Comparison of ENCODE assay signal across 11 cellular contexts in the genomic region with DNA sequence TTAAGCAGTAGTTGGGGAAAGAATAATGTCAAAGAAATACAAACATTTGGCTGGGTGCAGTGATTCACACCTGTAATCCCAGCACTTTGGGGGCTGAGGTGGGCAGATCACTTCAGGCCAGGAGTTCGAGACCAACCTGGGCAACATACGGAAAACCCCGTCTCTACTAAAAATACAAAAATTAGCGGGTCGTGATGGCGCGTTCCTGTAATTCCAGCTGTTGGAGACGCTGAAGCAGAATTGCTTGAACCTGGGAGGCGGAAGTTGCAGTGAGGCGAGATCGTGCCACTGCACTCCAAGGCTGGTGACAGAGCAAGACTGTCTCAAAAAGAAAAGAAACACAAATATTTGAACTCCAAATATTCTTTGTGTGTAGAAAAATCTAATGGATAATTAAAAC. TPM values are rescaled to one million over a fixed set of nuclear protein-coding genes. Genes with fewer than 3 reads are reported as not detected.
A peak's percentile ranks its signal among the peaks of the same experiment; 100 is the strongest.
DNase-seq lines count a peak whose midpoint lies in the region; ATAC-seq, FAIRE-seq and TF ChIP-seq lines count a peak whose summit lies in the region.
"Had no signal": no experiment of that assay in that cellular context is flagged by ENCODE, and none has a peak within 500 bp of the region (broad histone marks: within the 10 kb centered on the region; RNA-seq: fewer than 3 reads in every experiment).

No MANE protein-coding gene starts in this region.

- H3K36me3 Mint-ChIP-seq in CD8-positive, alpha-beta memory T cell, result peaks cover 0 to 39% (median 4%) of the 10 kb centered on the region in 3 donors
- H3K36me3 Mint-ChIP-seq in IgD-negative memory B cell (peaks cover 6% of the 10 kb centered on the region), nephron progenitor cell (ENCODE audit: low read depth) (peaks cover 55% of the 10 kb centered on the region)

- POLR2A ChIA-PET in CD8-positive, alpha-beta memory T cell (lab: Charles Lee), result interaction anchor here (1.0 kb wide), 1 partner anchor 25 kb away, joined by 3 read pairs; no protein-coding TSS in a partner anchor
- POLR2A ChIA-PET in GM12878 (lab: Charles Lee), result interaction anchor here (0.6 to 7.6 kb wide), 6 partner anchors 11 to 236 kb away, joined by 3 to 61 read pairs (median 5); a partner anchor contains a TSS

- no peak for TF ChIP-seq CTCF in GM12878 (IDR thresholded peaks at IDR 0.05 in 2 of 3, conservative IDR thresholded peaks at IDR 0.05 in 1 of 3; ENCODE audit: control insufficient read depth in 2 of 3, extremely low read depth in 1 of 3, insufficient read depth in 1 of 3, low read depth in 3 of 3, low read length in 3 of 3)
- TF ChIP-seq CTCF in nephron progenitor cell (IDR thresholded peaks at IDR 0.05), result no peak

- in situ Hi-C loops in GM12878 (cut with MboI), result no loop called here

- H3K27me3 Mint-ChIP-seq in CD8-positive, alpha-beta memory T cell, result peaks cover 0 to 4% of the 10 kb centered on the region in 2 donors
- H3K27me3 Mint-ChIP-seq in IgD-negative memory B cell (no peaks in the 10 kb centered on the region), nephron progenitor cell (ENCODE audit: low read depth, poor library complexity) (peaks cover 2% of the 10 kb centered on the region)

- peak overlapping the region; percentile 76 for H3K4me2 ChIP-seq in GM12878 (ENCODE audit: control insufficient read depth, insufficient read depth)

- H3K9me3 Mint-ChIP-seq in CD8-positive, alpha-beta memory T cell, result no peaks in the 10 kb centered on the region
- H3K9me3 Mint-ChIP-seq in IgD-negative memory B cell, result no peaks in the 10 kb centered on the region
- H3K9me3 Mint-ChIP-seq in nephron progenitor cell, result no peaks in the 10 kb centered on the region

- RAD21 ChIA-PET in GM12878 (lab: Charles Lee; ENCODE audit: unreplicated experiment), result interaction anchor here (0.8 to 4.2 kb wide), 5 partner anchors 8 to 91 kb away, joined by 3 to 15 read pairs (median 3); a partner anchor contains a TSS

- FAIRE-seq in GM12878 (lab: Jason Lieb, UNC) (no peak), RCC 7860 (lab: Jason Lieb, UNC) (no peak)

- no peak for TF ChIP-seq EP300 in GM12878 (IDR thresholded peaks at IDR 0.05; ENCODE audit: borderline replicate concordance in 1 of 2, control insufficient read depth in 1 of 2, low read depth in 2 of 2, low read length in 2 of 2)

- DNase-seq in CD8-positive, alpha-beta memory T cell, result no peak
- DNase-seq in GM12878 (ENCODE audit: low read depth, low spot score) (no peak), nephron progenitor cell (no peak), RCC 7860 (ENCODE audit: low spot score) (no peak), NAMALWA (ENCODE audit: low spot score) (no peak)
- DNase-seq: Caco-2, Peyer's patch had no signal

- CTCF ChIA-PET in CD8-positive, alpha-beta memory T cell (lab: Charles Lee), result no interaction called here
- CTCF ChIA-PET in GM12878 (lab: Yijun Ruan, JAX), result interaction anchor here (0.9 to 3.4 kb wide), 5 partner anchors 7 to 93 kb away, joined by 4 to 31 read pairs (median 8); no protein-coding TSS in a partner anchor

- ATAC-seq in GM12878 (no peak), GM18511 (IDR thresholded peaks at IDR 0.05; ENCODE audit: unreplicated experiment) (no peak), GM21381 (IDR thresholded peaks at IDR 0.05; ENCODE audit: unreplicated experiment) (no peak)
- ATAC-seq: sciatic nerve had no signal

- WGBS in GM12878 (ENCODE audit: insufficient coverage, insufficient replicate concordance, low lambda C conversion rate, missing lambda C conversion rate), result 0% methylated on average over 11 of the region's 11 CpGs

- H3K36me3 ChIP-seq in CD8-positive, alpha-beta memory T cell (ENCODE audit: insufficient read depth, low read length), result no peaks in the 10 kb centered on the region
- H3K36me3 ChIP-seq in GM12878 (ENCODE audit: control insufficient read depth in 2 of 2, insufficient read depth in 2 of 2, low read length in 1 of 2), result no peaks in the 10 kb centered on the region
- H3K36me3 ChIP-seq: Peyer's patch had no signal

- intact Hi-C loops in GM12878 (cut with micrococcal nuclease; ENCODE audit: unreplicated experiment), result no loop called here

- H3K4me1 Mint-ChIP-seq in CD8-positive, alpha-beta memory T cell, result peaks cover 80 to 88% (median 88%) of the 10 kb centered on the region in 3 donors
- H3K4me1 Mint-ChIP-seq in IgD-negative memory B cell (peaks cover 56 to 73% (median 71%) of the 10 kb centered on the region in 3 donors), nephron progenitor cell (peaks cover 67% of the 10 kb centered on the region)

- no peak overlapping the region for H2AFZ ChIP-seq in GM12878 (ENCODE audit: control insufficient read depth, low read depth, low read length)

- H3K9me3 ChIP-seq in CD8-positive, alpha-beta memory T cell (ENCODE audit: low read length), result no peaks in the 10 kb centered on the region
- H3K9me3 ChIP-seq in GM12878 (replicated peaks; ENCODE audit: control insufficient read depth, insufficient read depth, low read length), result no peaks in the 10 kb centered on the region
- H3K9me3 ChIP-seq: Caco-2, Peyer's patch had no signal

- no peak overlapping the region for H3K9ac ChIP-seq in GM12878 (ENCODE audit: control insufficient read depth, insufficient read depth, low read length)

- no peaks in the 10 kb centered on the region for H3K27me3 ChIP-seq in CD8-positive, alpha-beta memory T cell (ENCODE audit: insufficient read depth, low read length, poor library complexity, severe bottlenecking)
- no peaks in the 10 kb centered on the region for H3K27me3 ChIP-seq in GM12878 (replicated peaks in 1 of 2; ENCODE audit: control insufficient read depth in 2 of 2, insufficient read depth in 2 of 2, low read length in 1 of 2)
- H3K27me3 ChIP-seq: Peyer's patch had no signal

- BruUV-seq in GM12878 (replicated peaks; lab: Mats Ljungman, UMichigan), result no TSS peak

- H3K4me1 ChIP-seq in CD8-positive, alpha-beta memory T cell (ENCODE audit: insufficient read depth, low read length), result peaks cover 75% of the 10 kb centered on the region
- peaks cover 18% of the 10 kb centered on the region for H3K4me1 ChIP-seq in GM12878 (ENCODE audit: control insufficient read depth, insufficient read depth, low read length)

- TF ChIP-seq POLR2A in GM12878 (IDR thresholded peaks at IDR 0.05; ENCODE audit: low read depth, low read length), result no peak

- H4K20me1 ChIP-seq in GM12878 (ENCODE audit: control insufficient read depth, insufficient read depth), result peaks cover 20% of the 10 kb centered on the region

- SMC1A ChIA-PET in GM12878 (lab: Charles Lee; ENCODE audit: uncharacterized antibody, unreplicated experiment), result interaction anchor here (1.1 to 12.7 kb wide), 4 partner anchors 9 to 90 kb away, joined by 3 to 136 read pairs (median 30); no protein-coding TSS in a partner anchor

- H3K79me2 ChIP-seq in GM12878 (ENCODE audit: control insufficient read depth, insufficient read depth, low read length), result peaks cover 99% of the 10 kb centered on the region

- no peak overlapping the region for H3K4me3 ChIP-seq in CD8-positive, alpha-beta memory T cell (ENCODE audit: low read length)
- H3K4me3 ChIP-seq in GM12878, result peak overlapping the region; percentile 39; the same call in 1 of the 2 replicates
- H3K4me3 ChIP-seq: Peyer's patch had no signal

- no peak for TF ChIP-seq RAD21 in GM12878 (IDR thresholded peaks at IDR 0.05; ENCODE audit: insufficient read depth, low read depth, low read length)

- H3K4me3 Mint-ChIP-seq in CD8-positive, alpha-beta memory T cell, result peak overlapping the region; percentile 11 to 99 (median 60)
- H3K4me3 Mint-ChIP-seq in IgD-negative memory B cell (peak overlapping the region; percentile 61 to 100 (median 89)), nephron progenitor cell (no peak overlapping the region)

- H3K27ac ChIP-seq in CD8-positive, alpha-beta memory T cell (ENCODE audit: low read depth, low read length), result no peak overlapping the region
- no peak overlapping the region for H3K27ac ChIP-seq in GM12878 (ENCODE audit: control insufficient read depth, insufficient read depth)
- H3K27ac ChIP-seq: Peyer's patch had no signal

- H3K27ac Mint-ChIP-seq in CD8-positive, alpha-beta memory T cell, result peak overlapping the region in 7 of 8 donors; percentile 17 to 85 (median 62)
- H3K27ac Mint-ChIP-seq in IgD-negative memory B cell (peak overlapping the region in 2 of 3 donors; percentile 52 to 88), nephron progenitor cell (peak overlapping the region; percentile 31)

RNA-seq across cellular contexts. Expression of a gene that starts 4.7 kb away (rescaled TPM):
- 100 to 1,000 TPM; 184 to 199 TPM for total RNA-seq in CD8-positive, alpha-beta memory T cell
- 364 TPM for polyA plus RNA-seq in CD8-positive, alpha-beta memory T cell
- polyA plus RNA-seq in IgD-negative memory B cell, result 346 TPM
- 599 and 630 TPM in 2 replicates for total RNA-seq in GM12878 (2013; cell fraction: nucleolus; rRNA removed)
- total RNA-seq in GM12878 (2014; rRNA removed), result 134 and 173 TPM in 2 replicates
- 394 and 401 TPM in 2 replicates for total RNA-seq in GM12878 (2014; rRNA removed; fragmentation: Illumina TruSeq; extraction: Trizol)
- total RNA-seq in GM12878 (2021), result 180 and 213 TPM in 2 replicates
- polyA plus RNA-seq in GM12878 (2011; ENCODE audit: low read depth), result 70.2 TPM
- polyA plus RNA-seq in GM12878 (2011; rRNA removed), result 230 and 407 TPM in 2 replicates
- 102 and 125 TPM in 2 replicates for polyA plus RNA-seq in GM12878 (2011; cell fraction: cytosol; rRNA removed)
- polyA plus RNA-seq in GM12878 (2011; cell fraction: nucleus; rRNA removed), result 123 and 141 TPM in 2 replicates
- 146 and 152 TPM in 2 replicates for polyA plus RNA-seq in GM12878 (2012)
- polyA plus RNA-seq in GM12878 (2014; fragmentation: Illumina TruSeq; extraction: Trizol), result 276 and 414 TPM in 2 replicates
- 100 to 1,000 TPM; 149 to 187 TPM for polyA plus RNA-seq in GM12878 (2014; fragmentation: Nextera tagmentation; extraction: Ambion mirVana)
- 194 and 201 TPM in 2 replicates for polyA plus RNA-seq in GM12878 (2014; rRNA removed)
- 100 to 1,000 TPM; 347 to 380 TPM for polyA plus RNA-seq in GM12878 (2016; fragmentation: Nextera tagmentation; extraction: Ambion mirVana)
- 284 and 298 TPM in 2 replicates for polyA minus RNA-seq in GM12878 (2011; rRNA and poly(A)+ RNA removed)
- 79.1 and 117 TPM in 2 replicates for polyA minus RNA-seq in GM12878 (2011; cell fraction: cytosol; rRNA and poly(A)+ RNA removed)
- 110 and 161 TPM in 2 replicates for polyA minus RNA-seq in GM12878 (2011; cell fraction: nucleus; rRNA and poly(A)+ RNA removed)

RNA-seq across cellular contexts. Expression of a gene that starts 43.4 kb away (rescaled TPM):
- 10 to 100 TPM; 67.9 to 77.0 TPM for total RNA-seq in CD8-positive, alpha-beta memory T cell
- polyA plus RNA-seq in CD8-positive, alpha-beta memory T cell, result 342 TPM
- polyA plus RNA-seq in IgD-negative memory B cell (240 TPM), GM12878 (2011; rRNA removed) (143 and 198 TPM in 2 replicates), GM12878 (2014; fragmentation: Illumina TruSeq; extraction: Trizol) (105 and 125 TPM in 2 replicates), GM12878 (2014; fragmentation: Nextera tagmentation; extraction: Ambion mirVana) (100 to 1,000 TPM; 100 to 113 TPM), GM12878 (2014; rRNA removed) (51.8 and 67.3 TPM in 2 replicates), GM12878 (2016; fragmentation: Nextera tagmentation; extraction: Ambion mirVana) (100 to 1,000 TPM; 153 to 154 TPM)
- total RNA-seq in GM12878 (2013; cell fraction: nucleolus; rRNA removed), result 42.6 and 50.2 TPM in 2 replicates
- total RNA-seq in GM12878 (2014; rRNA removed) (49.9 and 55.2 TPM in 2 replicates), GM12878 (2014; rRNA removed; fragmentation: Illumina TruSeq; extraction: Trizol) (57.6 and 58.4 TPM in 2 replicates), GM12878 (2021) (60.5 and 71.1 TPM in 2 replicates)
- 70.0 TPM for polyA plus RNA-seq in GM12878 (2011; ENCODE audit: low read depth)
- 55.0 and 60.8 TPM in 2 replicates for polyA plus RNA-seq in GM12878 (2011; cell fraction: cytosol; rRNA removed)
- 32.5 and 35.7 TPM in 2 replicates for polyA plus RNA-seq in GM12878 (2011; cell fraction: nucleus; rRNA removed)
- polyA plus RNA-seq in GM12878 (2012), result 95.1 and 144 TPM in 2 replicates
- 35.6 and 57.1 TPM in 2 replicates for polyA minus RNA-seq in GM12878 (2011; rRNA and poly(A)+ RNA removed)
- polyA minus RNA-seq in GM12878 (2011; cell fraction: cytosol; rRNA and poly(A)+ RNA removed), result 26.6 and 28.4 TPM in 2 replicates
- polyA minus RNA-seq in GM12878 (2011; cell fraction: nucleus; rRNA and poly(A)+ RNA removed), result 12.2 and 16.5 TPM in 2 replicates
